In the genomic region with DNA sequence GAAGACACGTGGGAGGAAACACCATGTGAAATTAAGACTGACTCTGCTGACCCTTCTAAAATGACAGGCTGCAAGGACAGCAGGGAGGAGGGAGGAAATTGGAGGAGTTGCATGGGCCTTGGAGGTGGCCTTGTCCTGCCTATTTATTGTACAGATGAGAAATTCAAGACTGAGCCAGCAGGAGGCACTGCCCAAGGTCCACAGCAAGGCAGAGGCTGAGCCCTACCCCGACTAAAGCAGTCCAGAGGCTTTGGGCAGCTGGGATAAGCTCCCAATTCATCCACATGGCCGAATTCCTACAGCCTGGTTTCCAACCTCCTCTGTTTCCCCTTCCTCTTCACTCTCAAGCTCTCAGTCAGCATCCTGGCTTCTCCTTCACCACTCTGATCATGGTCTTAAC, we compare ENCODE assay signal across 9 cellular contexts.
DNase-seq lines count a peak whose midpoint lies in the region; ATAC-seq, FAIRE-seq and TF ChIP-seq lines count a peak whose summit lies in the region.
"Had no signal": no experiment of that assay in that cellular context is flagged by ENCODE, and none has a peak within 500 bp of the region (broad histone marks: within the 10 kb centered on the region; RNA-seq: fewer than 3 reads in every experiment).

No MANE protein-coding gene starts in this region.

- H3K36me3 Mint-ChIP-seq in GM23338 (ENCODE audit: low read depth) = no peaks in the 10 kb centered on the region
- H3K36me3 Mint-ChIP-seq in activated CD8-positive, alpha-beta T cell treated with anti-CD3 and anti-CD28 coated beads for 36 hours (ENCODE audit: low read depth) = no peaks in the 10 kb centered on the region

- intact Hi-C loops in activated CD8-positive, alpha-beta T cell treated with anti-CD3 and anti-CD28 coated beads for 36 hours (cut with micrococcal nuclease) = loop anchor here (10.0 kb wide), 1 partner anchor 342 kb away; no protein-coding TSS in a partner anchor

- H4K20me1 ChIP-seq in GM23338 (replicated peaks; ENCODE audit: insufficient read depth) = no peaks in the 10 kb centered on the region

- FAIRE-seq in GM12891 (lab: Jason Lieb, UNC) = no peak

- H3K4me1 ChIP-seq in GM23338 (ENCODE audit: insufficient read depth) = no peaks in the 10 kb centered on the region

- peaks cover 3% of the 10 kb centered on the region for H3K27me3 Mint-ChIP-seq in GM23338 (ENCODE audit: insufficient read depth, low read depth, poor library complexity)
- no peaks in the 10 kb centered on the region for H3K27me3 Mint-ChIP-seq in activated CD8-positive, alpha-beta T cell treated with anti-CD3 and anti-CD28 coated beads for 36 hours

- TF ChIP-seq POLR2A in GM12891 (IDR thresholded peaks at IDR 0.05; ENCODE audit: low read depth, low read length) = no peak

- no peak overlapping the region for H2AFZ ChIP-seq in GM23338

- ATAC-seq in GM23338 = peak; percentile 87
- ATAC-seq in activated CD8-positive, alpha-beta T cell treated with anti-CD3 and anti-CD28 coated beads for 36 hours = peak; percentile 49
- ATAC-seq in omental fat pad (ENCODE audit: low FRiP score) = no peak

- H3K9me3 ChIP-seq in AG04450 (ENCODE audit: control insufficient read depth, insufficient read depth, low read length) = no peaks in the 10 kb centered on the region

- H3K4me2 ChIP-seq in GM23338 = no peak overlapping the region
- H3K4me2 ChIP-seq: KMS-11 had no signal

- H3K4me3 Mint-ChIP-seq in GM23338 = no peak overlapping the region
- no peak overlapping the region for H3K4me3 Mint-ChIP-seq in activated CD8-positive, alpha-beta T cell treated with anti-CD3 and anti-CD28 coated beads for 36 hours

- no peaks in the 10 kb centered on the region for H3K79me2 ChIP-seq in GM23338 (replicated peaks; ENCODE audit: insufficient read depth)

- POLR2A ChIA-PET in AG04450 (lab: Yijun Ruan, JAX) = interaction anchor here (0.7 kb wide), 1 partner anchor 75 kb away, joined by 3 read pairs; no protein-coding TSS in a partner anchor
- POLR2A ChIA-PET in activated CD8-positive, alpha-beta T cell treated with anti-CD3 and anti-CD28 coated beads for 36 hours (lab: Charles Lee) = no interaction called here

- H3K4me3 ChIP-seq in AG04450 (ENCODE audit: low read depth, low read length) = no peak overlapping the region
- no peak overlapping the region for H3K4me3 ChIP-seq in GM23338

- no peaks in the 10 kb centered on the region for H3K9me3 Mint-ChIP-seq in GM23338
- H3K9me3 Mint-ChIP-seq in activated CD8-positive, alpha-beta T cell treated with anti-CD3 and anti-CD28 coated beads for 36 hours = no peaks in the 10 kb centered on the region

- no peak overlapping the region for H3K27ac Mint-ChIP-seq in GM23338
- H3K27ac Mint-ChIP-seq in activated CD8-positive, alpha-beta T cell treated with anti-CD3 and anti-CD28 coated beads for 36 hours = no peak overlapping the region

- TF ChIP-seq CTCF in AG04450 (IDR thresholded peaks at IDR 0.05; ENCODE audit: low read depth, low read length) (peak; percentile 23; the same call in 1 of the 2 replicates), GM23338 (conservative IDR thresholded peaks at IDR 0.05; ENCODE audit: low read depth in 2 of 2) (peak; percentile 54 to 72), omental fat pad (IDR thresholded peaks at IDR 0.05) (no peak)
- no peak for TF ChIP-seq CTCF in activated CD8-positive, alpha-beta T cell treated with anti-CD3 and anti-CD28 coated beads for 36 hours (IDR thresholded peaks at IDR 0.05)

- no peaks in the 10 kb centered on the region for H3K36me3 ChIP-seq in GM23338 (ENCODE audit: insufficient read depth)

- H3K9me2 ChIP-seq in GM23338 (ENCODE audit: insufficient read depth) = no peaks in the 10 kb centered on the region

- DNase-seq in AG04450 (ENCODE audit: low read depth, low spot score) (no peak), GM23338 (ENCODE audit: low spot score) (peak; percentile 70), iris pigment epithelial cell (ENCODE audit: low read depth) (peak; percentile 14), GM12891 (ENCODE audit: insufficient read length, low spot score) (no peak), kidney glomerular epithelial cell (lab: John Stamatoyannopoulos, UW) (no peak), omental fat pad (ENCODE audit: low spot score) (no peak)
- peak; percentile 47 for DNase-seq in activated CD8-positive, alpha-beta T cell treated with anti-CD3 and anti-CD28 coated beads for 36 hours
- no peak for DNase-seq in activated CD4-positive, CD25-positive, alpha-beta regulatory T cell treated with anti-CD3 and anti-CD28 coated beads, Interleukin-2, amount 50 U/mL, for 72 hours

- H3K27ac ChIP-seq in AG04450 (ENCODE audit: low read depth, low read length) (no peak overlapping the region), GM23338 (ENCODE audit: low read depth) (no peak overlapping the region)
- H3K27ac ChIP-seq: KMS-11 had no signal

- H3K4me1 Mint-ChIP-seq in GM23338 = peaks cover 19% of the 10 kb centered on the region
- no peaks in the 10 kb centered on the region for H3K4me1 Mint-ChIP-seq in activated CD8-positive, alpha-beta T cell treated with anti-CD3 and anti-CD28 coated beads for 36 hours (ENCODE audit: low read depth)

- CTCF ChIA-PET in AG04450 (lab: Charles Lee) = interaction anchor here (0.7 to 1.2 kb wide), 3 partner anchors 65 to 366 kb away, joined by 3 to 7 read pairs (median 3); no protein-coding TSS in a partner anchor
- CTCF ChIA-PET in activated CD8-positive, alpha-beta T cell treated with anti-CD3 and anti-CD28 coated beads for 36 hours (lab: Charles Lee) = interaction anchor here (0.7 to 1.4 kb wide), 5 partner anchors 22 to 334 kb away, joined by 3 read pairs; no protein-coding TSS in a partner anchor

- H3F3A ChIP-seq in GM23338 (replicated peaks; ENCODE audit: low read depth) = no peaks in the 10 kb centered on the region

- peaks cover 22% of the 10 kb centered on the region for H3K27me3 ChIP-seq in AG04450 (ENCODE audit: control insufficient read depth, insufficient read depth, low read length)
- no peaks in the 10 kb centered on the region for H3K27me3 ChIP-seq in GM23338 (ENCODE audit: insufficient read depth)

TF ChIP-seq in GM23338, 12 proteins besides CTCF, POLR2A, EP300 and RAD21:
- TF ChIP-seq JUNB (IDR thresholded peaks at IDR 0.05; ENCODE audit: unreplicated experiment) = no peak
- no peak for TF ChIP-seq POLR2AphosphoS5 (IDR thresholded peaks at IDR 0.05; ENCODE audit: low read depth)
- TF ChIP-seq ZNF114 (CRISPR knock-in tag; IDR thresholded peaks at IDR 0.05) = no peak
- TF ChIP-seq CREB1 (CRISPR knock-in tag; IDR thresholded peaks at IDR 0.05; ENCODE audit: low read depth) = no peak
- no peak for TF ChIP-seq EZH2 (IDR thresholded peaks at IDR 0.05; ENCODE audit: low read depth, unreplicated experiment)
- no peak for TF ChIP-seq NANOG (IDR thresholded peaks at IDR 0.05; ENCODE audit: borderline replicate concordance)
- no peak for TF ChIP-seq EZH2phosphoT487 (IDR thresholded peaks at IDR 0.05; ENCODE audit: unreplicated experiment)

TF ChIP-seq in GM12891, 5 proteins besides CTCF, POLR2A, EP300 and RAD21:
- TF ChIP-seq PAX5 (IDR thresholded peaks at IDR 0.05; ENCODE audit: insufficient read depth, low read length, severe bottlenecking) = no peak
- no peak for TF ChIP-seq POU2F2 (IDR thresholded peaks at IDR 0.05; ENCODE audit: low read depth, low read length)
- no peak for TF ChIP-seq POLR2AphosphoS5 (IDR thresholded peaks at IDR 0.05; ENCODE audit: low read depth, low read length)
- no peak for TF ChIP-seq TAF1 (IDR thresholded peaks at IDR 0.05; ENCODE audit: low read depth, low read length)
- TF ChIP-seq SPI1 (IDR thresholded peaks at IDR 0.05; ENCODE audit: low read depth, low read length) = no peak

Comparison
In these comparisons a context has a peak if more than half of its experiments do, and no peak if none do; other contexts are left out.
1. DNase-seq: peak in GM23338 (single experiment), activated CD8-positive, alpha-beta T cell treated with anti-CD3 and anti-CD28 coated beads for 36 hours (single experiment) and iris pigment epithelial cell (single experiment); none in AG04450 (single experiment), GM12891 (single experiment), kidney glomerular epithelial cell (single experiment), omental fat pad (single experiment) and activated CD4-positive, CD25-positive, alpha-beta regulatory T cell treated with anti-CD3 and anti-CD28 coated beads, Interleukin-2, amount 50 U/mL, for 72 hours (single experiment).
2. CTCF ChIP-seq: peak in AG04450 (single experiment) and GM23338 (2 of 2); none in activated CD8-positive, alpha-beta T cell treated with anti-CD3 and anti-CD28 coated beads for 36 hours (single experiment) and omental fat pad (0 of 3).